ENCODE assay signal across 8 cellular contexts in genomic region chr2:47403829-47404228, GRCh38. TPM values are rescaled to one million over a fixed set of nuclear protein-coding genes. Genes with fewer than 3 reads are reported as not detected.
DNase-seq lines count a peak whose midpoint lies in the region; ATAC-seq and TF ChIP-seq lines count a peak whose summit lies in the region.

No MANE protein-coding gene starts in this region.

- H3K36me3 Mint-ChIP-seq in chondrocyte (ENCODE audit: low read depth), result peaks cover 5% of the 10 kb centered on the region

- H3K27me3 ChIP-seq in Loucy (ENCODE audit: insufficient read depth, low read length, poor library complexity, severe bottlenecking), result no peaks in the 10 kb centered on the region

- TF ChIP-seq CTCF in Loucy (conservative IDR thresholded peaks at IDR 0.05; ENCODE audit: low read length) (no peak), chondrocyte (IDR thresholded peaks at IDR 0.05) (no peak), mucosa of descending colon (IDR thresholded peaks at IDR 0.05) (no peak)

- H3K27ac Mint-ChIP-seq in chondrocyte (ENCODE audit: unreplicated experiment), result peak overlapping the region; percentile 79

- H3K9me3 Mint-ChIP-seq in chondrocyte (ENCODE audit: low read depth), result peaks cover 4% of the 10 kb centered on the region

- H3K9me3 ChIP-seq in ES-I3 (ENCODE audit: control insufficient read depth, insufficient read depth, low read length), result no peaks in the 10 kb centered on the region
- peaks cover 2% of the 10 kb centered on the region; the same call in 1 of the 2 replicates for H3K9me3 ChIP-seq in Loucy (ENCODE audit: insufficient read depth, low read depth, low read length)
- H3K9me3 ChIP-seq in mucosa of descending colon, result no peaks in the 10 kb centered on the region

- H3K9ac ChIP-seq in ES-I3 (ENCODE audit: low read depth, low read length) (peak overlapping the region; percentile 82), Loucy (ENCODE audit: low read depth, low read length, poor library complexity, severe bottlenecking) (peak overlapping the region; percentile 92)

- H3K4me2 ChIP-seq in Loucy (ENCODE audit: low read depth, low read length, poor library complexity, severe bottlenecking), result peak overlapping the region; percentile 95

- intact Hi-C loops in mucosa of descending colon (cut with DNase I, micrococcal nuclease), result no loop called here

- H3K4me1 ChIP-seq in ES-I3 (ENCODE audit: insufficient read depth, low read length) (peaks cover 4% of the 10 kb centered on the region; the same call in 1 of the 2 replicates), Loucy (ENCODE audit: insufficient read depth, low read length, poor library complexity, severe bottlenecking) (peaks cover 15% of the 10 kb centered on the region), mucosa of descending colon (ENCODE audit: low read depth) (peaks cover 15% of the 10 kb centered on the region)

- H3K79me2 ChIP-seq in Loucy (ENCODE audit: insufficient read depth, low read length), result peaks cover 57% of the 10 kb centered on the region

- H3K27me3 Mint-ChIP-seq in chondrocyte (ENCODE audit: low read depth), result no peaks in the 10 kb centered on the region

- H3K4me3 Mint-ChIP-seq in chondrocyte (ENCODE audit: unreplicated experiment), result peak overlapping the region; percentile 88

- H4K20me1 ChIP-seq in Loucy (ENCODE audit: insufficient read depth, low read length, poor library complexity, severe bottlenecking), result peaks cover 15% of the 10 kb centered on the region

- DNase-seq in chondrocyte (ENCODE audit: low spot score) (peak; percentile 32), mucosa of descending colon (no peak), NCI-H128 (lab: John Stamatoyannopoulos, UW; ENCODE audit: unreplicated experiment) (no peak), HT-29 (ENCODE audit: low spot score) (no peak), RPMI8226 (no peak)

- H3K36me3 ChIP-seq in ES-I3 (ENCODE audit: insufficient read depth, low read length) (peaks cover 7% of the 10 kb centered on the region), Loucy (ENCODE audit: insufficient read depth, low read length) (no peaks in the 10 kb centered on the region; the same call in 1 of the 2 replicates), mucosa of descending colon (ENCODE audit: low read depth) (no peaks in the 10 kb centered on the region)

- H3K4me3 ChIP-seq in Loucy (ENCODE audit: low read length, poor library complexity, severe bottlenecking), result peak overlapping the region; percentile 92
- H3K4me3 ChIP-seq in mucosa of descending colon, result peak overlapping the region; percentile 69

- peak overlapping the region; percentile 96 for H2AFZ ChIP-seq in Loucy (ENCODE audit: low read length)

- H3K9me2 ChIP-seq in Loucy (replicated peaks; ENCODE audit: low read depth, low read length), result no peaks in the 10 kb centered on the region

- peaks cover 25% of the 10 kb centered on the region for H3K4me1 Mint-ChIP-seq in chondrocyte (ENCODE audit: low read depth)

- no peaks in the 10 kb centered on the region for H3F3A ChIP-seq in Loucy (ENCODE audit: low read depth)

- peak; percentile 4 for ATAC-seq in mucosa of descending colon
- ATAC-seq in HG02970 (IDR thresholded peaks at IDR 0.05; ENCODE audit: low FRiP score, unreplicated experiment), result no peak

RNA-seq across cellular contexts. Expression of gene MSH2, which starts 0.9 kb away (rescaled TPM):
- total RNA-seq in chondrocyte, result 21.0 to 29.1 TPM (median 21.0 TPM) in 3 replicates
- total RNA-seq in mucosa of descending colon, result 10 to 100 TPM; 10.7 to 17.4 (median 12.8) TPM
- 36.4 and 38.2 TPM in 2 replicates for total RNA-seq in HT-29 (2014; rRNA removed; shearing (Covaris generic))

RNA-seq across cellular contexts. Expression of gene EPCAM, which starts 34.7 kb away (rescaled TPM):
- total RNA-seq in chondrocyte, result 0.75 to 6.4 TPM (median 5.4 TPM) in 3 replicates
- total RNA-seq in mucosa of descending colon, result 1,000 to 10,000 TPM in 2 of 3 donors, 100 to 1,000 TPM in 1; 730 to 1,842 (median 1,636) TPM
- 231 and 241 TPM in 2 replicates for total RNA-seq in HT-29 (2014; rRNA removed; shearing (Covaris generic))

Comparison
In these comparisons a context has a peak if more than half of its experiments do, and no peak if none do; other contexts are left out.
1. RNA of gene EPCAM, which starts 34.7 kb away (total RNA-seq): 730 to 1,842 TPM in mucosa of descending colon and 231 to 241 TPM in HT-29; 0.75 to 6.4 TPM in chondrocyte; every median in the first group is over 10 times any median in the second.